ENCODE assay signal across 8 cellular contexts in genomic region chr9:90142580-90142979, GRCh38.
DNase-seq lines count a peak whose midpoint lies in the region; ATAC-seq and TF ChIP-seq lines count a peak whose summit lies in the region.

No MANE protein-coding gene starts in this region.

- no peak overlapping the region for H3K4me3 Mint-ChIP-seq in activated naive CD8-positive, alpha-beta T cell treated with anti-CD3 and anti-CD28 coated beads for 36 hours

- H3K9me3 Mint-ChIP-seq in activated naive CD8-positive, alpha-beta T cell treated with anti-CD3 and anti-CD28 coated beads for 36 hours, result peaks cover 1% of the 10 kb centered on the region

- CTCF ChIA-PET in PC-9 (lab: Charles Lee), result interaction anchor here (0.6 to 1.8 kb wide), 3 partner anchors 540 to 1585 kb away, joined by 3 to 8 read pairs (median 6); no protein-coding TSS in a partner anchor

- H3K9me3 ChIP-seq in PC-9 (ENCODE audit: insufficient read depth, low read depth), result no peaks in the 10 kb centered on the region

- H3K9me2 ChIP-seq in PC-9 (ENCODE audit: insufficient read depth), result no peaks in the 10 kb centered on the region

- no peaks in the 10 kb centered on the region for H3K36me3 Mint-ChIP-seq in activated naive CD8-positive, alpha-beta T cell treated with anti-CD3 and anti-CD28 coated beads for 36 hours

- ATAC-seq in HG02798 (IDR thresholded peaks at IDR 0.05; ENCODE audit: poor library complexity, unreplicated experiment), result no peak
- no peak for ATAC-seq in HG02588 (IDR thresholded peaks at IDR 0.05; ENCODE audit: unreplicated experiment)

- H3K36me3 ChIP-seq in PC-9 (ENCODE audit: low read depth), result no peaks in the 10 kb centered on the region

- H3F3A ChIP-seq in PC-9 (ENCODE audit: insufficient read depth, low read depth), result no peaks in the 10 kb centered on the region

- H4K20me1 ChIP-seq in PC-9 (ENCODE audit: insufficient read depth), result no peaks in the 10 kb centered on the region

- H3K4me3 ChIP-seq in PC-9, result no peak overlapping the region

- H3K4me1 Mint-ChIP-seq in activated naive CD8-positive, alpha-beta T cell treated with anti-CD3 and anti-CD28 coated beads for 36 hours, result peaks cover 5% of the 10 kb centered on the region

- no TSS peak for BruUV-seq in PC-9 (replicated peaks; lab: Mats Ljungman, UMichigan)

- POLR2A ChIA-PET in PC-9 (lab: Charles Lee; ENCODE audit: unreplicated experiment), result no interaction called here

- peak; percentile 76 for DNase-seq in DMS 273 (lab: John Stamatoyannopoulos, UW; ENCODE audit: unreplicated experiment)
- peak; percentile 71 for DNase-seq in KBM-7
- peak in 1 of 2 experiments; percentile 36 for DNase-seq in PC-9
- peak; percentile 7 for DNase-seq in activated naive CD8-positive, alpha-beta T cell treated with anti-CD3 and anti-CD28 coated beads for 36 hours
- DNase-seq in iris pigment epithelial cell (ENCODE audit: low read depth), result peak; percentile 43
- DNase-seq in stimulated activated CD4-positive, alpha-beta T cell treated with anti-CD3 and anti-CD28 coated beads, Interleukin-2, amount 100 ng/mL, for 48 hours, result peak; percentile 50 to 55

- H3K27ac Mint-ChIP-seq in activated naive CD8-positive, alpha-beta T cell treated with anti-CD3 and anti-CD28 coated beads for 36 hours, result no peak overlapping the region

- no peaks in the 10 kb centered on the region for H3K4me1 ChIP-seq in PC-9 (replicated peaks; ENCODE audit: insufficient read depth)

- H3K27me3 ChIP-seq in PC-9 (ENCODE audit: insufficient read depth, low read depth), result peaks cover 19% of the 10 kb centered on the region

- intact Hi-C loops in PC-9 (cut with micrococcal nuclease; ENCODE audit: unreplicated experiment), result loop anchor here (1.0 to 5.0 kb wide), 6 partner anchors 85 to 1535 kb away; no protein-coding TSS in a partner anchor

- no peak overlapping the region for H3K27ac ChIP-seq in PC-9

- H3K4me2 ChIP-seq in PC-9, result no peak overlapping the region

- in situ Hi-C loops in KBM-7 (cut with MboI; ENCODE audit: low pct_unique_long_range_greater_than_20kb, low sequenced_read_pairs), result no loop called here

- no peak overlapping the region for H2AFZ ChIP-seq in PC-9

- TF ChIP-seq CTCF in PC-9 (conservative IDR thresholded peaks at IDR 0.05), result peak; percentile 71

- H3K27me3 Mint-ChIP-seq in activated naive CD8-positive, alpha-beta T cell treated with anti-CD3 and anti-CD28 coated beads for 36 hours, result peaks cover 23% of the 10 kb centered on the region

- no peaks in the 10 kb centered on the region for H3K79me2 ChIP-seq in PC-9 (ENCODE audit: low read depth)
